35 cellular contexts compared by ENCODE assay signal in the genomic region with DNA sequence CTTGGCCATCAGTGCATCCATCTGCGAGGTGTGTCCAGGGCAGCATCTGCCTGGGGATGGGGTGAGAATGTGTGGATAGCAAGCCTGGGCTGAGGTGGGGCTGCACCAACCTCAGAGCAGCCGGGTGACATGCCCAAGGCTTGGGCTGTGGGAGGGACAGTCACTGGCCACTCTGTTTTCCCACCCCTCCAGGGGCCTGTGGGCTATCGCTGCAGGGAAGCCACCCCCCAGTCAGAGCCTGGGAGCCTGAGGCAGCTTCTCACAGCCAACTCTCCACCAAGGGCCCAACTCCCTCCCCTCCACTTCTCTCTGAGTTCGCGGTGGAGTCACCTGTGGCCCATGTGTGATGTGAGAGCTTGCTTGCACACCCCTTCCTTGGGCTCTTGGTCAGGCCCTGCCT. TPM values are rescaled to one million over a fixed set of nuclear protein-coding genes. Genes with fewer than 3 reads are reported as not detected.
"Had no signal": no experiment of that assay in that cellular context is flagged by ENCODE, and none has a peak within 500 bp of the region (broad histone marks: within the 10 kb centered on the region; RNA-seq: fewer than 3 reads in every experiment).

No MANE protein-coding gene starts in this region.

- H3K27ac Mint-ChIP-seq: activated CD4-positive, alpha-beta memory T cell treated with anti-CD3 and anti-CD28 coated beads, Interleukin-2, amount 10 ng/mL, durations not matched to agents 7 days and 5 days; activated CD8-positive, alpha-beta memory T cell treated with anti-CD3 and anti-CD28 coated beads, Interleukin-2, amount 10 ng/mL, durations not matched to agents 7 days and 5 days; activated naive CD4-positive, alpha-beta T cell treated with anti-CD3 and anti-CD28 coated beads, Interleukin-2, amount 10 ng/mL, durations not matched to agents 7 days and 5 days; activated naive CD8-positive, alpha-beta T cell; activated naive CD8-positive, alpha-beta T cell treated with anti-CD3 and anti-CD28 coated beads, Interleukin-2, amount 50 U/mL, for 24 hours had no signal

- H3K27me3 ChIP-seq: Peyer's patch had no signal

- ATAC-seq: activated CD8-positive, alpha-beta memory T cell treated with anti-CD3 and anti-CD28 coated beads, Interleukin-2, amount 10 ng/mL, durations not matched to agents 7 days and 5 days; activated naive CD8-positive, alpha-beta T cell treated with anti-CD3 and anti-CD28 coated beads, Interleukin-2, amount 50 U/mL, for 24 hours; PC-3 had no signal

- H3K27ac ChIP-seq: Peyer's patch, WERI-Rb-1 had no signal

- H3K36me3 Mint-ChIP-seq: activated CD8-positive, alpha-beta memory T cell treated with anti-CD3 and anti-CD28 coated beads, Interleukin-2, amount 10 ng/mL, durations not matched to agents 7 days and 5 days; activated naive CD4-positive, alpha-beta T cell treated with anti-CD3 and anti-CD28 coated beads, Interleukin-2, amount 10 ng/mL, durations not matched to agents 7 days and 5 days; activated naive CD8-positive, alpha-beta T cell had no signal

- H3K36me3 ChIP-seq: Peyer's patch had no signal

- H3K4me3 Mint-ChIP-seq: activated CD4-positive, alpha-beta memory T cell treated with anti-CD3 and anti-CD28 coated beads, Interleukin-2, amount 10 ng/mL, durations not matched to agents 7 days and 5 days; activated CD8-positive, alpha-beta memory T cell treated with anti-CD3 and anti-CD28 coated beads, Interleukin-2, amount 10 ng/mL, durations not matched to agents 7 days and 5 days; activated naive CD4-positive, alpha-beta T cell treated with anti-CD3 and anti-CD28 coated beads, Interleukin-2, amount 10 ng/mL, durations not matched to agents 7 days and 5 days; activated naive CD8-positive, alpha-beta T cell; activated naive CD8-positive, alpha-beta T cell treated with anti-CD3 and anti-CD28 coated beads, Interleukin-2, amount 50 U/mL, for 24 hours; brain had no signal

- H3K4me3 ChIP-seq: Peyer's patch had no signal

- H3K9me3 ChIP-seq: Peyer's patch had no signal

- DNase-seq: activated CD4-positive, alpha-beta memory T cell treated with anti-CD3 and anti-CD28 coated beads, Interleukin-2, amount 10 ng/mL, durations not matched to agents 7 days and 5 days; activated CD4-positive, alpha-beta T cell treated with anti-CD3 and anti-CD28 coated beads for 1 hour; activated CD4-positive, alpha-beta T cell treated with anti-CD3 and anti-CD28 coated beads for 48 hours; activated CD4-positive, CD25-positive, alpha-beta regulatory T cell; activated CD8-positive, alpha-beta memory T cell treated with anti-CD3 and anti-CD28 coated beads for 24 hours; activated CD8-positive, alpha-beta memory T cell treated with anti-CD3 and anti-CD28 coated beads, Interleukin-2, amount 10 ng/mL, durations not matched to agents 7 days and 5 days; activated CD8-positive, alpha-beta memory T cell treated with anti-CD3 and anti-CD28 coated beads, Interleukin-2, amount 50 U/mL, for 48 hours; activated effector memory CD4-positive, alpha-beta T cell treated with Interleukin-2 at 50 U/mL for 16 hours; activated naive CD4-positive, alpha-beta T cell treated with anti-CD3 and anti-CD28 coated beads, Interleukin-2, amount 10 ng/mL, durations not matched to agents 7 days and 5 days; activated naive CD8-positive, alpha-beta T cell treated with anti-CD3 and anti-CD28 coated beads, Interleukin-2, amount 50 U/mL, for 24 hours; activated T-cell treated with anti-CD3 and anti-CD28 coated beads, Interleukin-2, amount 50 U/mL, for 48 hours; anterior cingulate cortex; caudate nucleus; Kasumi-1; MM.1S; MV-4-11; NCI-H1092; NCI-H1436 treated with DMSO at 0.1 percent for 48 hours; NCI-H1694 treated with DMSO at 0.1 percent for 48 hours; NCI-H2029; NCI-H345; NCI-H524 treated with DMSO at 0.1 percent for 48 hours; NK-92 treated with Interleukin-12 subunit alpha and Interleukin-12 subunit beta, amount 100 ng/mL, for 24 hours; PC-3; Peyer's patch; Right ventricle myocardium superior; RPMI8226; SW 1271; T-helper 1 cell; T-helper 2 cell; T-helper 9 cell; WERI-Rb-1 had no signal

- H3K9me3 Mint-ChIP-seq: activated CD4-positive, alpha-beta memory T cell treated with anti-CD3 and anti-CD28 coated beads, Interleukin-2, amount 10 ng/mL, durations not matched to agents 7 days and 5 days; activated naive CD4-positive, alpha-beta T cell treated with anti-CD3 and anti-CD28 coated beads, Interleukin-2, amount 10 ng/mL, durations not matched to agents 7 days and 5 days; activated naive CD8-positive, alpha-beta T cell treated with anti-CD3 and anti-CD28 coated beads, Interleukin-2, amount 50 U/mL, for 24 hours; brain had no signal

- FAIRE-seq: bronchial epithelial cell had no signal

RNA-seq across cellular contexts. Expression of gene DAB2IP, which starts 54.7 kb away (rescaled TPM):
- total RNA-seq: activated CD4-positive, alpha-beta memory T cell treated with anti-CD3 and anti-CD28 coated beads, Interleukin-2, amount 10 ng/mL, durations not matched to agents 7 days and 5 days had no signal
